In genomic region chr2:120885311-120885710, GRCh38 we compare ENCODE assay signal across 1 cellular context.
TF ChIP-seq lines count a peak whose summit lies in the region.

No MANE protein-coding gene starts in this region.

TF ChIP-seq in SK-N-SH, 30 proteins besides CTCF, POLR2A, EP300 and RAD21 (continued from another document):
- TF ChIP-seq REST (IDR thresholded peaks at IDR 0.05; ENCODE audit: low read depth, low read length) (no peak), YY1 (IDR thresholded peaks at IDR 0.05; ENCODE audit: low read depth) (no peak), NRF1 (IDR thresholded peaks at IDR 0.05; ENCODE audit: low read depth, low read length) (no peak), ZBTB33 (IDR thresholded peaks at IDR 0.05; ENCODE audit: borderline replicate concordance, low read depth) (no peak), GATA2 (CRISPR knock-in tag; IDR thresholded peaks at IDR 0.05) (no peak), RFX5 (IDR thresholded peaks at IDR 0.05; ENCODE audit: low read length) (no peak), USF1 (IDR thresholded peaks at IDR 0.05; ENCODE audit: borderline replicate concordance, low read depth) (no peak), TCF12 (IDR thresholded peaks at IDR 0.05) (no peak), SMC3 (IDR thresholded peaks at IDR 0.05; ENCODE audit: low read depth, low read length) (no peak), USF2 (IDR thresholded peaks at IDR 0.05; ENCODE audit: borderline replicate concordance, low read depth, low read length) (no peak), RCOR1 (IDR thresholded peaks at IDR 0.05; ENCODE audit: low read length) (no peak), FOXJ3 (CRISPR knock-in tag; IDR thresholded peaks at IDR 0.05) (no peak), ELF1 (IDR thresholded peaks at IDR 0.05) (no peak)
